Comparison of ENCODE assay signal across 1 cellular context in genomic region chr14:77033622-77034521, GRCh38.
A peak's percentile ranks its signal among the peaks of the same experiment; 100 is the strongest.
TF ChIP-seq lines count a peak whose summit lies in the region.

No MANE protein-coding gene starts in this region.

TF ChIP-seq in GM12878, 131 proteins besides CTCF, POLR2A, EP300 and RAD21 (continued from another document and continues in another):
- TF ChIP-seq ZNF592 (IDR thresholded peaks at IDR 0.05) = 0 out of 2 replicates have a peak, but pooled peaks have one; percentile 5
- no peak for TF ChIP-seq ZNF274 (IDR thresholded peaks at IDR 0.05; ENCODE audit: insufficient read depth, insufficient read length)
- TF ChIP-seq LARP7 (IDR thresholded peaks at IDR 0.05) = 0 out of 2 replicates have a peak, but pooled peaks have one; percentile 43
- TF ChIP-seq TBL1XR1 (IDR thresholded peaks at IDR 0.05; ENCODE audit: low read depth, low read length) = 0 out of 2 replicates have a peak, but pooled peaks have one; percentile 17
- 0 out of 2 replicates have a peak, but pooled peaks have one; percentile 32 for TF ChIP-seq CBX5 (IDR thresholded peaks at IDR 0.05; ENCODE audit: low read depth)
- no peak; the same call in 1 of the 2 replicates for TF ChIP-seq SMARCA5 (IDR thresholded peaks at IDR 0.05)
- TF ChIP-seq PAX5 (IDR thresholded peaks at IDR 0.05; ENCODE audit: borderline replicate concordance, low read depth, low read length) = peak; percentile 68; the same call in 1 of the 2 replicates
- no peak for TF ChIP-seq ASH2L (IDR thresholded peaks at IDR 0.05; ENCODE audit: borderline replicate concordance, low read depth)
- TF ChIP-seq CEBPZ (IDR thresholded peaks at IDR 0.05; ENCODE audit: low read depth, low read length) = no peak
- peak; percentile 99 for TF ChIP-seq RELA (IDR thresholded peaks at IDR 0.05; ENCODE audit: borderline replicate concordance, partially characterized antibody)
- TF ChIP-seq MXI1 (IDR thresholded peaks at IDR 0.05; ENCODE audit: low read depth, low read length) = no peak; the same call in none of the 2 replicates
- no peak for TF ChIP-seq FOXM1 (IDR thresholded peaks at IDR 0.05; ENCODE audit: low read depth, low read length)
- TF ChIP-seq EZH2 (IDR thresholded peaks at IDR 0.05; ENCODE audit: borderline replicate concordance, control insufficient read depth, low read depth, low read length) = no peak
- TF ChIP-seq BCL11A (IDR thresholded peaks at IDR 0.05; ENCODE audit: low read depth, low read length) = no peak
- no peak for TF ChIP-seq CBX3 (IDR thresholded peaks at IDR 0.05; ENCODE audit: borderline replicate concordance, low read depth)
- TF ChIP-seq ATF2 (IDR thresholded peaks at IDR 0.05; ENCODE audit: low read length) = no peak
- TF ChIP-seq RCOR1 (conservative IDR thresholded peaks at IDR 0.05; ENCODE audit: low read depth, low read length) = no peak
- TF ChIP-seq TAF1 (IDR thresholded peaks at IDR 0.05; ENCODE audit: borderline replicate concordance, low read depth, low read length) = peak; percentile 27; the same call in 1 of the 2 replicates
- TF ChIP-seq BCL3 (IDR thresholded peaks at IDR 0.05; ENCODE audit: borderline replicate concordance, insufficient read depth, low read depth, low read length, poor library complexity, severe bottlenecking) = no peak
- no peak for TF ChIP-seq PRDM15 (CRISPR knock-in tag; IDR thresholded peaks at IDR 0.05)
- no peak for TF ChIP-seq ZBTB33 (IDR thresholded peaks at IDR 0.05)
- TF ChIP-seq STAT3 (IDR thresholded peaks at IDR 0.05; ENCODE audit: low read depth, low read length) = no peak
- TF ChIP-seq MEF2A (IDR thresholded peaks at IDR 0.05; ENCODE audit: insufficient read depth, low read depth, low read length) = no peak
- TF ChIP-seq ZBTB4 (CRISPR knock-in tag; IDR thresholded peaks at IDR 0.05) = no peak
- no peak for TF ChIP-seq SUPT20H (IDR thresholded peaks at IDR 0.05; ENCODE audit: borderline replicate concordance, control insufficient read depth, low read depth, low read length)
- 0 out of 2 replicates have a peak, but pooled peaks have one; percentile 7 for TF ChIP-seq YY1 (IDR thresholded peaks at IDR 0.05; ENCODE audit: low read depth, low read length)
- no peak for TF ChIP-seq NRF1 (conservative IDR thresholded peaks at IDR 0.05; ENCODE audit: low read depth, low read length)
- TF ChIP-seq MYB (IDR thresholded peaks at IDR 0.05; ENCODE audit: borderline replicate concordance, low read depth, low read length) = no peak
- TF ChIP-seq ZNF622 (IDR thresholded peaks at IDR 0.05) = no peak
- TF ChIP-seq CEBPB (IDR thresholded peaks at IDR 0.05; ENCODE audit: borderline replicate concordance in 1 of 2, low read depth in 2 of 2, low read length in 2 of 2) = no peak
- no peak for TF ChIP-seq STAT1 (conservative IDR thresholded peaks at IDR 0.05)
- no peak for TF ChIP-seq NR2C2 (IDR thresholded peaks at IDR 0.05; ENCODE audit: borderline replicate concordance, control insufficient read depth, insufficient read length, low read depth)
- TF ChIP-seq ZBED1 (IDR thresholded peaks at IDR 0.05; ENCODE audit: borderline replicate concordance) = no peak
- TF ChIP-seq SIX5 (IDR thresholded peaks at IDR 0.05; ENCODE audit: low read depth, low read length, severe bottlenecking) = no peak
- no peak for TF ChIP-seq JUND (IDR thresholded peaks at IDR 0.05; ENCODE audit: low read depth, low read length)
- TF ChIP-seq IRF3 (IDR thresholded peaks at IDR 0.05) = no peak
- 0 out of 2 replicates have a peak, but pooled peaks have one; percentile 37 for TF ChIP-seq PML (IDR thresholded peaks at IDR 0.05; ENCODE audit: low read length)
- peak; percentile 8; the same call in 1 of the 2 replicates for TF ChIP-seq CHD2 (IDR thresholded peaks at IDR 0.05; ENCODE audit: borderline replicate concordance, low read depth, low read length)
